28 cellular contexts compared by ENCODE assay signal in genomic region chr7:55231736-55232280, GRCh38.
"Had no signal": no experiment of that assay in that cellular context is flagged by ENCODE, and none has a peak within 500 bp of the region (broad histone marks: within the 10 kb centered on the region; RNA-seq: fewer than 3 reads in every experiment).

No MANE protein-coding gene starts in this region.

- ATAC-seq: activated CD4-positive, alpha-beta T cell treated with anti-CD3 and anti-CD28 coated beads for 36 hours; activated T-cell treated with anti-CD3 and anti-CD28 coated beads, Interleukin-2, amount 50 U/mL, for 4 hours; activated T-helper 17 cell treated with anti-CD3 and anti-CD28 coated beads, Interleukin-2, amount 50 U/mL, for 72 hours; esophagus mucosa; gastrocnemius medialis had no signal

- H3K4me1 ChIP-seq: adrenal gland, breast epithelium, colonic mucosa, gastrocnemius medialis had no signal

- H3K36me3 ChIP-seq: adrenal gland, breast epithelium, cardiac muscle cell, colonic mucosa, gastrocnemius medialis had no signal

- H3K36me3 Mint-ChIP-seq: brain had no signal

- H3K4me1 Mint-ChIP-seq: activated CD4-positive, alpha-beta T cell treated with anti-CD3 and anti-CD28 coated beads for 36 hours; activated CD4-positive, alpha-beta T cell treated with anti-CD3 and anti-CD28 coated beads, Interleukin-2, amount 10 ng/mL, durations not matched to agents 24 days and 14 days; activated T-helper 17 cell treated with anti-CD3 and anti-CD28 coated beads, Interleukin-2, amount 50 U/mL, for 72 hours had no signal

- H3K27ac Mint-ChIP-seq: activated CD4-positive, alpha-beta memory T cell treated with anti-CD3 and anti-CD28 coated beads for 36 hours; activated CD4-positive, alpha-beta T cell treated with anti-CD3 and anti-CD28 coated beads for 36 hours; activated CD4-positive, alpha-beta T cell treated with anti-CD3 and anti-CD28 coated beads, Interleukin-2, amount 10 ng/mL, durations not matched to agents 24 days and 14 days; activated naive CD8-positive, alpha-beta T cell; activated T-helper 17 cell treated with anti-CD3 and anti-CD28 coated beads, Interleukin-2, amount 50 U/mL, for 72 hours; brain had no signal

- DNase-seq: activated CD4-positive, alpha-beta memory T cell treated with anti-CD3 and anti-CD28 coated beads for 36 hours; activated CD4-positive, alpha-beta T cell treated with anti-CD3 and anti-CD28 coated beads for 36 hours; activated CD4-positive, alpha-beta T cell treated with anti-CD3 and anti-CD28 coated beads, Interleukin-2, amount 10 ng/mL, durations not matched to agents 24 days and 14 days; activated CD4-positive, CD25-positive, alpha-beta regulatory T cell; activated CD4-positive, CD25-positive, alpha-beta regulatory T cell treated with anti-CD3 and anti-CD28 coated beads, Interleukin-2, amount 50 U/mL, for 72 hours; activated CD8-positive, alpha-beta memory T cell treated with anti-CD3 and anti-CD28 coated beads for 24 hours; activated effector memory CD4-positive, alpha-beta T cell treated with Interleukin-2 at 50 U/mL for 16 hours; activated gamma-delta T cell treated with Interleukin-2 at 50 U/mL for 16 hours; activated naive CD4-positive, alpha-beta T cell treated with anti-CD3 and anti-CD28 coated beads, Interleukin-2, amount 50 U/mL, for 16 hours; activated naive CD4-positive, alpha-beta T cell treated with Interleukin-2 at 50 U/mL for 16 hours; activated T-cell treated with anti-CD3 and anti-CD28 coated beads, Interleukin-2, amount 50 U/mL, for 4 hours; adrenal gland; amygdala; aorta; central memory CD4-positive, alpha-beta T cell; cerebellar nuclear complex; colonic mucosa; effector CD8-positive, alpha-beta T cell; foreskin fibroblast; gastrocnemius medialis; glutamatergic neuron; T-helper 2 cell had no signal

- H3K9me3 ChIP-seq: adrenal gland, colonic mucosa, gastrocnemius medialis had no signal

- H3K4me3 Mint-ChIP-seq: activated CD4-positive, alpha-beta memory T cell treated with anti-CD3 and anti-CD28 coated beads for 36 hours; activated CD4-positive, alpha-beta T cell treated with anti-CD3 and anti-CD28 coated beads for 36 hours; activated CD4-positive, alpha-beta T cell treated with anti-CD3 and anti-CD28 coated beads, Interleukin-2, amount 10 ng/mL, durations not matched to agents 24 days and 14 days; activated naive CD8-positive, alpha-beta T cell; activated T-cell treated with anti-CD3 and anti-CD28 coated beads, Interleukin-2, amount 50 U/mL, for 4 hours; activated T-helper 17 cell treated with anti-CD3 and anti-CD28 coated beads, Interleukin-2, amount 50 U/mL, for 72 hours; brain had no signal

- H3K27me3 ChIP-seq: adrenal gland, breast epithelium, cardiac muscle cell, colonic mucosa, gastrocnemius medialis had no signal

- H3K4me3 ChIP-seq: adrenal gland, breast epithelium, cardiac muscle cell, colonic mucosa, gastrocnemius medialis had no signal

- H3K27ac ChIP-seq: adrenal gland, breast epithelium, cardiac muscle cell, colonic mucosa, gastrocnemius medialis had no signal
